Comparison of ENCODE assay signal across 10 cellular contexts in genomic region chr11:66328036-66328306, GRCh38. TPM values are rescaled to one million over a fixed set of nuclear protein-coding genes. Genes with fewer than 3 reads are reported as not detected.
DNase-seq lines count a peak whose midpoint lies in the region; ATAC-seq and TF ChIP-seq lines count a peak whose summit lies in the region.
"Had no signal": no experiment of that assay in that cellular context is flagged by ENCODE, and none has a peak within 500 bp of the region (broad histone marks: within the 10 kb centered on the region; RNA-seq: fewer than 3 reads in every experiment).

No MANE protein-coding gene starts in this region.

- TF ChIP-seq POLR2A in sigmoid colon (IDR thresholded peaks at IDR 0.05) = no peak

- H3K9me3 ChIP-seq in sigmoid colon = no peaks in the 10 kb centered on the region
- no peaks in the 10 kb centered on the region for H3K9me3 ChIP-seq in ascending aorta

- TF ChIP-seq CTCF in sigmoid colon (IDR thresholded peaks at IDR 0.05) (no peak), ascending aorta (IDR thresholded peaks at IDR 0.05) (no peak)

- H3K27ac ChIP-seq in sigmoid colon (peak overlapping the region; percentile 1 to 81 (median 54)), ascending aorta (peak overlapping the region in 1 of 2 donors; percentile 49)

- intact Hi-C loops in sigmoid colon (cut with DNase I) (loop anchor here (1.0 to 5.0 kb wide), 2 partner anchors 16 to 59 kb away; no protein-coding TSS in a partner anchor), ascending aorta (cut with DNase I) (loop anchor here (1.0 kb wide), 1 partner anchor 16 kb away; no protein-coding TSS in a partner anchor)

- no peak for TF ChIP-seq EP300 in sigmoid colon (IDR thresholded peaks at IDR 0.05)

- H3K9me3 Mint-ChIP-seq in effector memory CD8-positive, alpha-beta T cell = no peaks in the 10 kb centered on the region

- H3K27me3 ChIP-seq in sigmoid colon (no peaks in the 10 kb centered on the region), ascending aorta (no peaks in the 10 kb centered on the region)
- H3K27me3 ChIP-seq: dorsolateral prefrontal cortex had no signal

- H3K4me3 Mint-ChIP-seq in effector memory CD8-positive, alpha-beta T cell = peak overlapping the region; percentile 27 to 32

- no peaks in the 10 kb centered on the region for H3K27me3 Mint-ChIP-seq in effector memory CD8-positive, alpha-beta T cell

- WGBS in sigmoid colon, 2 donors = 29 to 63% methylated on average over 2 of the region's 2 CpGs

- H3K27ac Mint-ChIP-seq in effector memory CD8-positive, alpha-beta T cell = peak overlapping the region; percentile 0 to 66
- H3K27ac Mint-ChIP-seq: progenitor cell of endocrine pancreas had no signal

- H3K4me1 Mint-ChIP-seq in effector memory CD8-positive, alpha-beta T cell (ENCODE audit: low read depth in 2 of 2) = peaks cover 27 to 29% of the 10 kb centered on the region in 2 donors

- peak; percentile 15 for ATAC-seq in GM19467 (IDR thresholded peaks at IDR 0.05; ENCODE audit: unreplicated experiment)
- peak; percentile 93 for ATAC-seq in effector memory CD8-positive, alpha-beta T cell (replicated peaks)
- no peak for ATAC-seq in HG03025 (IDR thresholded peaks at IDR 0.05; ENCODE audit: low FRiP score, unreplicated experiment)

- H3K36me3 Mint-ChIP-seq in effector memory CD8-positive, alpha-beta T cell (ENCODE audit: insufficient read depth) = peaks cover 4% of the 10 kb centered on the region

- H3K36me3 ChIP-seq in sigmoid colon = peaks cover 0 to 6% (median 0%) of the 10 kb centered on the region in 4 donors
- H3K36me3 ChIP-seq in ascending aorta = peaks cover 3 to 8% of the 10 kb centered on the region in 2 donors

- DNase-seq in RPMI7951 (ENCODE audit: low read depth) (peak; percentile 40), sigmoid colon (no peak), NCI-H1930 (lab: John Stamatoyannopoulos, UW) (no peak), ascending aorta (ENCODE audit: low spot score in 2 of 2) (no peak), DMS114 treated with DMSO at 0.1 percent for 48 hours (lab: John Stamatoyannopoulos, UW; ENCODE audit: unreplicated experiment) (no peak)
- DNase-seq in effector memory CD8-positive, alpha-beta T cell = peak; percentile 71 to 79 (median 74)

- H3K4me1 ChIP-seq in sigmoid colon (peaks cover 0 to 34% (median 31%) of the 10 kb centered on the region in 4 donors), ascending aorta (peaks cover 3 to 16% of the 10 kb centered on the region in 2 donors)

- H3K4me3 ChIP-seq in sigmoid colon (no peak overlapping the region), ascending aorta (no peak overlapping the region)

RNA-seq across cellular contexts. Expression of gene RIN1, which starts 8.3 kb away (rescaled TPM):
- 28.0 and 38.8 TPM in 2 replicates for total RNA-seq in RPMI7951 (2014; rRNA removed; shearing (Covaris generic))
- total RNA-seq in sigmoid colon = 1 to 10 TPM in 3 of 4 donors, under 1 TPM in 1; 0.68 to 6.1 (median 2.4) TPM
- polyA plus RNA-seq in sigmoid colon = 10 to 100 TPM in 1 of 3 donors, 1 to 10 TPM in 2; 2.4 to 10.2 (median 3.2) TPM
- total RNA-seq in ascending aorta = 28.5 TPM

RNA-seq across cellular contexts. Expression of gene CD248, which starts 11.1 kb away (rescaled TPM):
- total RNA-seq in RPMI7951 (2014; rRNA removed; shearing (Covaris generic)) = not detected in 2 replicates
- total RNA-seq in sigmoid colon (10 to 100 TPM in 2 of 4 donors, 1 to 10 TPM in 2; 5.8 to 26.3 (median 13.0) TPM), ascending aorta (193 TPM)
- 10 to 100 TPM in 1 of 3 donors, 1 to 10 TPM in 2; 1.2 to 13.7 (median 3.0) TPM for polyA plus RNA-seq in sigmoid colon

RNA-seq across cellular contexts. Expression of gene BRMS1, which starts 16.9 kb away (rescaled TPM):
- total RNA-seq in RPMI7951 (2014; rRNA removed; shearing (Covaris generic)) = 91.7 and 92.6 TPM in 2 replicates
- total RNA-seq in sigmoid colon = 10 to 100 TPM; 20.2 to 36.2 (median 24.9) TPM
- polyA plus RNA-seq in sigmoid colon = 10 to 100 TPM; 65.4 to 81.8 (median 72.1) TPM
- 24.8 TPM for total RNA-seq in ascending aorta

RNA-seq across cellular contexts. Expression of gene B4GAT1, which starts 19.5 kb away (rescaled TPM):
- 49.3 and 50.5 TPM in 2 replicates for total RNA-seq in RPMI7951 (2014; rRNA removed; shearing (Covaris generic))
- 10 to 100 TPM; 41.4 to 43.5 (median 43.1) TPM for total RNA-seq in sigmoid colon
- polyA plus RNA-seq in sigmoid colon = 10 to 100 TPM in 1 of 3 donors, 1 to 10 TPM in 2; 4.2 to 17.4 (median 4.8) TPM
- total RNA-seq in ascending aorta = 64.2 TPM

RNA-seq across cellular contexts. Expression of gene TMEM151A, which starts 36.3 kb away (rescaled TPM):
- 0.39 TPM in 1 of 2 replicates, not detected in the other for total RNA-seq in RPMI7951 (2014; rRNA removed; shearing (Covaris generic))
- total RNA-seq in sigmoid colon (under 1 TPM in 2 of 4 donors, not detected in 2; 0.27 to 0.36 TPM), ascending aorta (3.6 TPM)
- polyA plus RNA-seq in sigmoid colon = under 1 TPM in 1 of 3 donors, not detected in 2; 0.36 TPM

Comparison
In these comparisons a context has a peak if more than half of its experiments do, and no peak if none do; other contexts are left out.
1. DNase-seq: peak in RPMI7951 (single experiment) and effector memory CD8-positive, alpha-beta T cell (3 of 3); none in sigmoid colon (single experiment), NCI-H1930 (0 of 2), ascending aorta (0 of 2) and DMS114 treated with DMSO at 0.1 percent for 48 hours (single experiment).